ENCODE assay signal across 8 cellular contexts in the genomic region with DNA sequence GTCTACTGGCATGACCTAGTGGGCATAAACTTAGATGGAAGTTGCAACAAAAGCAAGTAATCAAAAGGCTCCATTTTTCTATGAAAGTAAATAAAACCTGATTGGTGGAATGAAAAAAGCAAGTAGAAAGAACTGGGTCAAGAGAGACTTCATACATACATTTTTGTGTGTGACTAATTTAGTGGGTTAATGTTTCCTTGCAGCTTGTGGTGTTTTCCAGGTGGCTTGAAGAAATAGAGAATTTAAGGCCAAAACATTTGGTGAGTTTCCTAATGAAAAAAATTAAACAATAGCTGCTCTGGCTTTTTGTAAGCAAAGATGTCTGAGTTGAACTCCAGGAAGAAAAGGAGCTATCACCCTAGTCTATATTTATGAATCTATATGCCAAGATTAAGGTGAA.
"Had no signal": no experiment of that assay in that cellular context is flagged by ENCODE, and none has a peak within 500 bp of the region (broad histone marks: within the 10 kb centered on the region; RNA-seq: fewer than 3 reads in every experiment).

No MANE protein-coding gene starts in this region.

- H3K4me3 ChIP-seq: GM23248, K562 had no signal

- H2AFZ ChIP-seq: GM23248 had no signal

- FAIRE-seq: H1, H54, HTR-8/SVneo, K562 had no signal

- H3K4me3 Mint-ChIP-seq: H9 had no signal

- H3K9ac ChIP-seq: GM23248 had no signal

- H3K27ac ChIP-seq: GM23248 had no signal

- DNase-seq: GM23248, H9, HCEC 1CT, IMR-90 had no signal

- H3K27ac Mint-ChIP-seq: H9 had no signal
